29 cellular contexts compared by ENCODE assay signal in the genomic region with DNA sequence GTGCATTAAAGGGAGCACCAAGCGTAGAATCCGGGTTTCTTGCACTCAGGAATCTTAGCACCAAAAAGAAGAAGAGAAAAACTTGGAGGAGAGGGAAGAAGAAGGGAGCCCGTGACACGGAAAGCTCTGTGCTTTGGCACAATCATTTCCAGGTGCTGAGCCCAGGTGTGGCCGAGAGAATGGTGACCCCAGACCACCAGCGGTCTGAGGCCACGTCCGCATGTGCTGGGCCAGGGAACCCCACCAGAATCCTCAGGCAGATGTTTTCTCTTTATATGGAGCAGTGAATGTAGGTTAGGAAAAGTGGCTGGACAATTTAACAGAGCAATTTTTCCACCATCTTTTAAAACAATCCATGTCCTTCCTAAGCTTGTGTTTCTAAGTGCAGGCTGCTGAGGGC.
DNase-seq lines count a peak whose midpoint lies in the region; ATAC-seq and TF ChIP-seq lines count a peak whose summit lies in the region.
"Had no signal": no experiment of that assay in that cellular context is flagged by ENCODE, and none has a peak within 500 bp of the region (broad histone marks: within the 10 kb centered on the region; RNA-seq: fewer than 3 reads in every experiment).

No MANE protein-coding gene starts in this region.

- no peak overlapping the region for H3K27ac ChIP-seq in esophagus muscularis mucosa (replicated peaks in 1 of 4)
- H3K27ac ChIP-seq in spleen: no peak overlapping the region
- H3K27ac ChIP-seq in RWPE1: no peak overlapping the region
- H3K27ac ChIP-seq: 22Rv1; A549; BLaER1 treated with 17β-estradiol and CSF1 and Interleukin-3, amounts not matched to agents 10 nM and 100 nM; C4-2B had no signal

- H3K4me1 ChIP-seq in esophagus muscularis mucosa (no peaks in the 10 kb centered on the region), spleen (no peaks in the 10 kb centered on the region)
- H3K4me1 ChIP-seq: A549, BE2C, Caco-2 had no signal

- CTCF ChIA-PET in RWPE1 (lab: Yijun Ruan, JAX): no interaction called here

- H3K36me3 ChIP-seq in esophagus muscularis mucosa (no peaks in the 10 kb centered on the region), spleen (no peaks in the 10 kb centered on the region)
- H3K36me3 ChIP-seq: BE2C; BLaER1; BLaER1 treated with 17β-estradiol and CSF1 and Interleukin-3, amounts not matched to agents 10 nM and 100 nM had no signal

- DNase-seq in esophagus muscularis mucosa (ENCODE audit: extremely low spot score) (peak; percentile 57), spleen (peak; percentile 59), RWPE1 (ENCODE audit: low spot score) (no peak)
- DNase-seq: 8988T; ACHN; AML-193; BE2C; C1 segment of cervical spinal cord; Caco-2; Calu3; CD4-positive, alpha-beta memory T cell; CD4-positive, alpha-beta T cell; CD4-positive, CD25-positive, alpha-beta regulatory T cell; CD8-positive, alpha-beta memory T cell; CD8-positive, alpha-beta T cell; COR-L47; DMS 273 treated with DMSO at 0.1 percent for 48 hours; DMS153; DMS53; DMS79; DMS79 treated with DMSO at 0.1 percent for 48 hours; DND-41; EL had no signal

- TF ChIP-seq CTCF in esophagus muscularis mucosa (IDR thresholded peaks at IDR 0.05): no peak
- no peak for TF ChIP-seq CTCF in spleen (IDR thresholded peaks at IDR 0.05 in 8 of 11, conservative IDR thresholded peaks at IDR 0.05 in 3 of 11)
- TF ChIP-seq CTCF in RWPE1 (conservative IDR thresholded peaks at IDR 0.05; ENCODE audit: low read depth): no peak

- POLR2A ChIA-PET in RWPE1 (lab: Yijun Ruan, JAX; ENCODE audit: low non-redundant PET): no interaction called here

- TF ChIP-seq POLR2A in esophagus muscularis mucosa (IDR thresholded peaks at IDR 0.05; ENCODE audit: low read depth) (no peak), spleen (IDR thresholded peaks at IDR 0.05) (no peak)

- TF ChIP-seq EP300 in esophagus muscularis mucosa (IDR thresholded peaks at IDR 0.05): no peak

- ATAC-seq in HG03460 (IDR thresholded peaks at IDR 0.05; ENCODE audit: unreplicated experiment): no peak
- ATAC-seq: A549; CD8-positive, alpha-beta T cell had no signal

- intact Hi-C loops in esophagus muscularis mucosa (cut with DNase I) (no loop called here), spleen (cut with DNase I; ENCODE audit: low total_unique reads) (no loop called here)

- H3K4me3 ChIP-seq in esophagus muscularis mucosa: no peak overlapping the region
- no peak overlapping the region for H3K4me3 ChIP-seq in spleen
- H3K4me3 ChIP-seq: A549; BLaER1; BLaER1 treated with 17β-estradiol and CSF1 and Interleukin-3, amounts not matched to agents 10 nM and 100 nM had no signal

- H3K27me3 ChIP-seq in esophagus muscularis mucosa (no peaks in the 10 kb centered on the region), spleen (replicated peaks in 1 of 7) (no peaks in the 10 kb centered on the region)
- H3K27me3 ChIP-seq: BE2C; BLaER1; BLaER1 treated with 17β-estradiol and CSF1 and Interleukin-3, amounts not matched to agents 10 nM and 100 nM had no signal

- H3K9me3 ChIP-seq in esophagus muscularis mucosa (no peaks in the 10 kb centered on the region), spleen (no peaks in the 10 kb centered on the region)
- H3K9me3 ChIP-seq: A549, BE2C, BLaER1, Caco-2 had no signal

- 97% methylated on average over 8 of the region's 8 CpGs for WGBS in esophagus muscularis mucosa
- 89 to 97% (median 92%) methylated on average over 8 of the region's 8 CpGs for WGBS in spleen, 5 donors
